Comparison of ENCODE assay signal across 9 cellular contexts in the genomic region with DNA sequence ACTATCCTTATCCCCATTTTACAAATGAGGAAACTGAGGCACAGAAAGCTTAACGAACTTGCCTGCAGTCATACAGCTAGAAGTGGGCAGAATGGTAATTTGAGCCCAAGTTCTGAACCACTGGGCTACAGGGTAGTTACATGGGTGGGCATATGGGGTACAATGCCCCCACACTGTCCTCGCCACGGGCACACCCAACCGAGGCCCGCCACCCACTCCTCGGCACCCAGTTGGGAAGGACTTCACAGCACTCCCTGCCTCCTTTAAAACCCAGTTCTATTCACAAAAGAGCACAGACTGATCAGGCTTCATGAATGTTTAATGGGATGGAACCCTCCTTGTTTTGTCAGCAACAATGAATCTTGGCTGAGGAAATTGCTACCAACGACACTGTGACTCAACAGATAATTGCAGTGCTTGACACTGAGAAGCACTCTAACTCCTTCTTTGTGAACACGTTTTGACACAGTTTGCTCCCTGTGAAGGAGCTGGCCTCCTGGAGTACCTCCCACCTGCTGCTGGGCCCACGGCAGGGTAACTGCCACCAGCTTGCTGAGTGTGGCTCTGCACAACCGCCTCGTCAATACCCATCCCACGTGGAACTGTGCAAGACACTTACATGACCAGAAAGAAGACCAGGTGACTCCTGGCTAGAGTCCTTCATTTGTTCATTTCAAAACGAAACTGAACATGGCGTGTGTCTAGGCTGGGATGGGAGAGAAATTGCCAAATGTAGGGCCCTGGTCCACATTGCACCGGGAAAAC.
DNase-seq lines count a peak whose midpoint lies in the region; ATAC-seq and TF ChIP-seq lines count a peak whose summit lies in the region.
"Had no signal": no experiment of that assay in that cellular context is flagged by ENCODE, and none has a peak within 500 bp of the region (broad histone marks: within the 10 kb centered on the region; RNA-seq: fewer than 3 reads in every experiment).

No MANE protein-coding gene starts in this region.

- no peak overlapping the region for H2BK5ac ChIP-seq in mesendoderm (ENCODE audit: low read length)

- H3K4me1 Mint-ChIP-seq in immature natural killer cell: no peaks in the 10 kb centered on the region

- in situ Hi-C loops in mammary epithelial cell (cut with MboI; ENCODE audit: low sequenced_read_pairs in 2 of 2): loop anchor here in 1 of 2 donors (25.0 kb wide), 1 partner anchor 256 kb away; the partner anchor contains the start of gene SYNE3

- H3K36me3 Mint-ChIP-seq in immature natural killer cell: no peaks in the 10 kb centered on the region
- H3K36me3 Mint-ChIP-seq: activated CD4-positive, alpha-beta memory T cell treated with anti-CD3 and anti-CD28 coated beads for 36 hours had no signal

- H3K9me3 ChIP-seq in mammary epithelial cell (replicated peaks; ENCODE audit: insufficient read depth, low read length): no peaks in the 10 kb centered on the region

- no peak overlapping the region for H4K5ac ChIP-seq in mesendoderm (ENCODE audit: low read length)

- no peak overlapping the region for H3K4me3 Mint-ChIP-seq in immature natural killer cell
- H3K4me3 Mint-ChIP-seq: activated CD4-positive, alpha-beta memory T cell treated with anti-CD3 and anti-CD28 coated beads for 36 hours had no signal

- peaks cover 31% of the 10 kb centered on the region for H3K4me1 ChIP-seq in mammary epithelial cell (ENCODE audit: insufficient read depth, low read length)
- H3K4me1 ChIP-seq in mesendoderm (ENCODE audit: control insufficient read depth, low read depth, low read length): peaks cover 6% of the 10 kb centered on the region

- no peaks in the 10 kb centered on the region for H3K79me1 ChIP-seq in mesendoderm (ENCODE audit: low read length)

- no peak overlapping the region for H3K23ac ChIP-seq in mesendoderm (ENCODE audit: low read length)

- H2AK5ac ChIP-seq in mesendoderm (ENCODE audit: low read length): no peak overlapping the region

- no peak overlapping the region for H2AFZ ChIP-seq in mammary epithelial cell (ENCODE audit: low read depth, low read length)

- 73% methylated on average over 15 of the region's 15 CpGs for WGBS in mammary epithelial cell (ENCODE audit: low coverage, missing lambda C conversion rate)
- no CpG with 5 or more reads among the region's 15 CpGs for WGBS in mesendoderm (ENCODE audit: extremely low coverage, insufficient coverage, low lambda C conversion rate)

- no peak overlapping the region for H3K9ac ChIP-seq in mammary epithelial cell (ENCODE audit: insufficient read depth, low read length)
- no peak overlapping the region for H3K9ac ChIP-seq in mesendoderm (ENCODE audit: low read length)

- no peaks in the 10 kb centered on the region for H3K9me3 Mint-ChIP-seq in immature natural killer cell
- H3K9me3 Mint-ChIP-seq: activated CD4-positive, alpha-beta memory T cell treated with anti-CD3 and anti-CD28 coated beads for 36 hours had no signal

- peak; percentile 62 for DNase-seq in DMS153 treated with DMSO at 0.1 percent for 48 hours (lab: John Stamatoyannopoulos, UW; ENCODE audit: unreplicated experiment)
- peak; percentile 16 for DNase-seq in NCI-H146 treated with DMSO at 0.1 percent for 48 hours (lab: John Stamatoyannopoulos, UW; ENCODE audit: unreplicated experiment)
- DNase-seq in mammary epithelial cell: no peak
- no peak for DNase-seq in mesendoderm
- DNase-seq in amniotic stem cell (lab: John Stamatoyannopoulos, UW): no peak
- DNase-seq in cerebellum (ENCODE audit: low spot score): no peak
- no peak for DNase-seq in immature natural killer cell

- CTCF ChIA-PET in mammary epithelial cell (lab: Charles Lee; ENCODE audit: low non-redundant PET): no interaction called here

- intact Hi-C loops in mammary epithelial cell (cut with micrococcal nuclease): no loop called here

- no peak overlapping the region for H3K18ac ChIP-seq in mesendoderm (ENCODE audit: low read length)

- H4K8ac ChIP-seq in mesendoderm (ENCODE audit: low read depth, low read length): no peak overlapping the region

- no peak for ATAC-seq in HG02852 (IDR thresholded peaks at IDR 0.05; ENCODE audit: unreplicated experiment)

- no peak overlapping the region for H3K27ac Mint-ChIP-seq in immature natural killer cell
- H3K27ac Mint-ChIP-seq: activated CD4-positive, alpha-beta memory T cell treated with anti-CD3 and anti-CD28 coated beads for 36 hours had no signal

- no peak overlapping the region for H2BK120ac ChIP-seq in mesendoderm (ENCODE audit: low read depth, low read length)

- H3K4me3 ChIP-seq in mammary epithelial cell (replicated peaks in 1 of 3; ENCODE audit: insufficient read depth in 1 of 3, low read depth in 2 of 3, low read length in 3 of 3) (no peak overlapping the region), mesendoderm (ENCODE audit: low read length) (no peak overlapping the region)

- peaks cover 0 to 6% (median 0%) of the 10 kb centered on the region in 3 donors for H3K27me3 Mint-ChIP-seq in immature natural killer cell (ENCODE audit: low read depth in 3 of 3)

- H3K27me3 ChIP-seq in mammary epithelial cell (ENCODE audit: insufficient read depth, low read length): no peaks in the 10 kb centered on the region
- no peaks in the 10 kb centered on the region for H3K27me3 ChIP-seq in mesendoderm (ENCODE audit: insufficient read depth, low read length, poor library complexity)

- BruUV-seq in mammary epithelial cell (replicated peaks; lab: Mats Ljungman, UMichigan): no TSS peak

- no peak overlapping the region for H3K4me2 ChIP-seq in mammary epithelial cell (ENCODE audit: insufficient read depth, low read depth, low read length)
- H3K4me2 ChIP-seq in mesendoderm (ENCODE audit: low read length): no peak overlapping the region

- H3K79me2 ChIP-seq in mammary epithelial cell (ENCODE audit: insufficient read depth, low read length) (peaks cover 26% of the 10 kb centered on the region), mesendoderm (ENCODE audit: control insufficient read depth, insufficient read depth, low read length) (no peaks in the 10 kb centered on the region)

- no peak overlapping the region for H2BK15ac ChIP-seq in mesendoderm (replicated peaks; ENCODE audit: low read depth)

- H3K56ac ChIP-seq in mesendoderm (ENCODE audit: low read length): peak overlapping the region; percentile 31

- dilution Hi-C loops in mammary epithelial cell (cut with HindIII; ENCODE audit: low sequenced_read_pairs): no loop called here

- no peak overlapping the region for H3K4ac ChIP-seq in mesendoderm (ENCODE audit: low read depth, low read length)

- H3K27ac ChIP-seq in mammary epithelial cell (ENCODE audit: insufficient read depth, low read depth, low read length): peak overlapping the region; percentile 35
- no peak overlapping the region for H3K27ac ChIP-seq in mesendoderm (ENCODE audit: low read depth, low read length)

- H4K20me1 ChIP-seq in mammary epithelial cell (ENCODE audit: insufficient read depth, low read length): no peaks in the 10 kb centered on the region

- no peaks in the 10 kb centered on the region for H3K36me3 ChIP-seq in mammary epithelial cell (ENCODE audit: insufficient read depth, low read length)
- H3K36me3 ChIP-seq in mesendoderm (ENCODE audit: control insufficient read depth, insufficient read depth, low read length): no peaks in the 10 kb centered on the region

- no peak for TF ChIP-seq CTCF in mammary epithelial cell (conservative IDR thresholded peaks at IDR 0.05 in 1 of 2, IDR thresholded peaks at IDR 0.05 in 1 of 2; ENCODE audit: extremely low read depth in 1 of 2, insufficient read depth in 1 of 2, low read depth in 1 of 2, low read length in 2 of 2)

Comparison
In these comparisons a context has a peak if more than half of its experiments do, and no peak if none do; other contexts are left out.
1. DNase-seq: peak in DMS153 treated with DMSO at 0.1 percent for 48 hours (single experiment) and NCI-H146 treated with DMSO at 0.1 percent for 48 hours (single experiment); none in mammary epithelial cell (single experiment), mesendoderm (single experiment), amniotic stem cell (single experiment), cerebellum (single experiment) and immature natural killer cell (0 of 3).